Comparison of ENCODE assay signal across 19 cellular contexts in genomic region chr14:95485222-95485819, GRCh38. TPM values are rescaled to one million over a fixed set of nuclear protein-coding genes. Genes with fewer than 3 reads are reported as not detected.
DNase-seq lines count a peak whose midpoint lies in the region; ATAC-seq and TF ChIP-seq lines count a peak whose summit lies in the region.
"Had no signal": no experiment of that assay in that cellular context is flagged by ENCODE, and none has a peak within 500 bp of the region (broad histone marks: within the 10 kb centered on the region; RNA-seq: fewer than 3 reads in every experiment).

No MANE protein-coding gene starts in this region.

- H3K4me3 ChIP-seq in fibroblast of mammary gland (ENCODE audit: control insufficient read depth, low read depth, low read length) = no peak overlapping the region
- H3K4me3 ChIP-seq: A549, body of pancreas, lung, upper lobe of left lung had no signal

- H3K4me1 Mint-ChIP-seq in activated CD4-positive, alpha-beta memory T cell treated with anti-CD3 and anti-CD28 coated beads, Interleukin-2, amount 10 ng/mL, durations not matched to agents 7 days and 5 days = peaks cover 46% of the 10 kb centered on the region
- peaks cover 61% of the 10 kb centered on the region for H3K4me1 Mint-ChIP-seq in activated CD4-positive, alpha-beta memory T cell treated with anti-CD3 and anti-CD28 coated beads for 36 hours (ENCODE audit: low read depth)
- H3K4me1 Mint-ChIP-seq in HFFc6 (ENCODE audit: low read depth) (peaks cover 67% of the 10 kb centered on the region), immature natural killer cell (peaks cover 9 to 11% of the 10 kb centered on the region in 2 donors)
- H3K4me1 Mint-ChIP-seq in stimulated activated effector memory CD8-positive, alpha-beta T cell treated with anti-CD3 and anti-CD28 coated beads, Interleukin-12 subunit alpha, Interleukin-12 subunit beta, amount 100 ng/mL, for 72 hours = peaks cover 74% of the 10 kb centered on the region

- no peaks in the 10 kb centered on the region for H3K9me3 Mint-ChIP-seq in activated CD4-positive, alpha-beta memory T cell treated with anti-CD3 and anti-CD28 coated beads, Interleukin-2, amount 10 ng/mL, durations not matched to agents 7 days and 5 days
- H3K9me3 Mint-ChIP-seq in activated CD4-positive, alpha-beta memory T cell treated with anti-CD3 and anti-CD28 coated beads for 36 hours = no peaks in the 10 kb centered on the region
- H3K9me3 Mint-ChIP-seq in HFFc6 = no peaks in the 10 kb centered on the region
- no peaks in the 10 kb centered on the region for H3K9me3 Mint-ChIP-seq in stimulated activated effector memory CD8-positive, alpha-beta T cell treated with anti-CD3 and anti-CD28 coated beads, Interleukin-12 subunit alpha, Interleukin-12 subunit beta, amount 100 ng/mL, for 72 hours
- H3K9me3 Mint-ChIP-seq in immature natural killer cell = no peaks in the 10 kb centered on the region

- H3K27me3 Mint-ChIP-seq in activated CD4-positive, alpha-beta memory T cell treated with anti-CD3 and anti-CD28 coated beads, Interleukin-2, amount 10 ng/mL, durations not matched to agents 7 days and 5 days = no peaks in the 10 kb centered on the region
- H3K27me3 Mint-ChIP-seq in activated CD4-positive, alpha-beta memory T cell treated with anti-CD3 and anti-CD28 coated beads for 36 hours = no peaks in the 10 kb centered on the region
- H3K27me3 Mint-ChIP-seq in HFFc6 (ENCODE audit: insufficient read depth) (no peaks in the 10 kb centered on the region; the same call in 1 of the 2 replicates), immature natural killer cell (ENCODE audit: low read depth in 3 of 3) (peaks cover 0 to 2% (median 0%) of the 10 kb centered on the region in 3 donors)

- POLR2A ChIA-PET in activated CD4-positive, alpha-beta memory T cell treated with anti-CD3 and anti-CD28 coated beads, Interleukin-2, amount 10 ng/mL, durations not matched to agents 7 days and 5 days (lab: Charles Lee) = no interaction called here
- POLR2A ChIA-PET in activated CD4-positive, alpha-beta memory T cell treated with anti-CD3 and anti-CD28 coated beads for 36 hours (lab: Charles Lee) = interaction anchor here (0.6 kb wide), 1 partner anchor 189 kb away, joined by 3 read pairs; no protein-coding TSS in a partner anchor

- CTCF ChIA-PET in activated CD4-positive, alpha-beta memory T cell treated with anti-CD3 and anti-CD28 coated beads, Interleukin-2, amount 10 ng/mL, durations not matched to agents 7 days and 5 days (lab: Charles Lee) = interaction anchor here (1.0 kb wide), 1 partner anchor 42 kb away, joined by 3 read pairs; no protein-coding TSS in a partner anchor
- CTCF ChIA-PET in activated CD4-positive, alpha-beta memory T cell treated with anti-CD3 and anti-CD28 coated beads for 36 hours (lab: Charles Lee) = interaction anchor here (1.3 kb wide), 1 partner anchor 42 kb away, joined by 5 read pairs; no protein-coding TSS in a partner anchor

- peaks cover 20% of the 10 kb centered on the region for H3K36me3 Mint-ChIP-seq in activated CD4-positive, alpha-beta memory T cell treated with anti-CD3 and anti-CD28 coated beads, Interleukin-2, amount 10 ng/mL, durations not matched to agents 7 days and 5 days (ENCODE audit: low read depth)
- H3K36me3 Mint-ChIP-seq in activated CD4-positive, alpha-beta memory T cell treated with anti-CD3 and anti-CD28 coated beads for 36 hours = no peaks in the 10 kb centered on the region
- H3K36me3 Mint-ChIP-seq in HFFc6 (ENCODE audit: low read depth) = peaks cover 1% of the 10 kb centered on the region; the same call in 1 of the 2 replicates
- peaks cover 40% of the 10 kb centered on the region for H3K36me3 Mint-ChIP-seq in stimulated activated effector memory CD8-positive, alpha-beta T cell treated with anti-CD3 and anti-CD28 coated beads, Interleukin-12 subunit alpha, Interleukin-12 subunit beta, amount 100 ng/mL, for 72 hours
- H3K36me3 Mint-ChIP-seq in immature natural killer cell = peaks cover 0 to 2% (median 0%) of the 10 kb centered on the region in 3 donors

- DNase-seq in activated CD4-positive, alpha-beta memory T cell treated with anti-CD3 and anti-CD28 coated beads, Interleukin-2, amount 10 ng/mL, durations not matched to agents 7 days and 5 days = no peak
- DNase-seq in activated CD4-positive, alpha-beta memory T cell treated with anti-CD3 and anti-CD28 coated beads for 36 hours = no peak
- DNase-seq in HFFc6 (peak; percentile 15), fibroblast of mammary gland (ENCODE audit: low read depth) (peak; percentile 27), immature natural killer cell (no peak)
- no peak for DNase-seq in stimulated activated effector memory CD8-positive, alpha-beta T cell treated with anti-CD3 and anti-CD28 coated beads, Interleukin-12 subunit alpha, Interleukin-12 subunit beta, amount 100 ng/mL, for 72 hours (ENCODE audit: low spot score in 2 of 2)
- DNase-seq: activated naive CD4-positive, alpha-beta T cell; body of pancreas; COR-L47; dermis blood vessel endothelial cell; NCI-H2029; Right ventricle myocardium superior; upper lobe of left lung; WERI-Rb-1 had no signal

- peak overlapping the region; percentile 0 for H3K27ac Mint-ChIP-seq in activated CD4-positive, alpha-beta memory T cell treated with anti-CD3 and anti-CD28 coated beads, Interleukin-2, amount 10 ng/mL, durations not matched to agents 7 days and 5 days
- H3K27ac Mint-ChIP-seq in activated CD4-positive, alpha-beta memory T cell treated with anti-CD3 and anti-CD28 coated beads for 36 hours = no peak overlapping the region
- H3K27ac Mint-ChIP-seq in HFFc6 (peak overlapping the region; percentile 63), immature natural killer cell (peak overlapping the region in 2 of 6 donors; percentile 9 to 54)
- H3K27ac Mint-ChIP-seq in stimulated activated effector memory CD8-positive, alpha-beta T cell treated with anti-CD3 and anti-CD28 coated beads, Interleukin-12 subunit alpha, Interleukin-12 subunit beta, amount 100 ng/mL, for 72 hours = peak overlapping the region; percentile 91

- H3K4me3 Mint-ChIP-seq in activated CD4-positive, alpha-beta memory T cell treated with anti-CD3 and anti-CD28 coated beads, Interleukin-2, amount 10 ng/mL, durations not matched to agents 7 days and 5 days = no peak overlapping the region
- H3K4me3 Mint-ChIP-seq in activated CD4-positive, alpha-beta memory T cell treated with anti-CD3 and anti-CD28 coated beads for 36 hours = no peak overlapping the region
- H3K4me3 Mint-ChIP-seq in HFFc6 (no peak overlapping the region), immature natural killer cell (no peak overlapping the region)
- no peak overlapping the region for H3K4me3 Mint-ChIP-seq in stimulated activated effector memory CD8-positive, alpha-beta T cell treated with anti-CD3 and anti-CD28 coated beads, Interleukin-12 subunit alpha, Interleukin-12 subunit beta, amount 100 ng/mL, for 72 hours

- intact Hi-C loops in activated CD4-positive, alpha-beta memory T cell treated with anti-CD3 and anti-CD28 coated beads for 36 hours (cut with micrococcal nuclease) = no loop called here

- ATAC-seq in stimulated activated effector memory CD8-positive, alpha-beta T cell treated with anti-CD3 and anti-CD28 coated beads, Interleukin-12 subunit alpha, Interleukin-12 subunit beta, amount 100 ng/mL, for 72 hours = no peak
- ATAC-seq in GM21447 (IDR thresholded peaks at IDR 0.05; ENCODE audit: unreplicated experiment) (no peak), HG03354 (IDR thresholded peaks at IDR 0.05; ENCODE audit: poor library complexity, severe bottlenecking, unreplicated experiment) (no peak)
- ATAC-seq: A549, body of pancreas had no signal

- TF ChIP-seq CTCF in HFFc6 (IDR thresholded peaks at IDR 0.05) = no peak
- no peak for TF ChIP-seq CTCF in fibroblast of mammary gland (conservative IDR thresholded peaks at IDR 0.05; ENCODE audit: control insufficient read depth, insufficient read depth, low read depth, low read length)

RNA-seq across cellular contexts. Expression of gene SYNE3, which starts 31.1 kb away (rescaled TPM):
- total RNA-seq in activated CD4-positive, alpha-beta memory T cell treated with anti-CD3 and anti-CD28 coated beads, Interleukin-2, amount 10 ng/mL, durations not matched to agents 7 days and 5 days = 10 to 100 TPM; 86.2 to 89.5 TPM
- total RNA-seq in activated CD4-positive, alpha-beta memory T cell treated with anti-CD3 and anti-CD28 coated beads for 36 hours = 10 to 100 TPM; 35.3 to 37.3 TPM
- 10 to 100 TPM; 14.8 to 20.4 (median 16.3) TPM for total RNA-seq in HFFc6 (2021; fragmentation: NEBNext Ultra II Directional; extraction: Animal tissue kit (Norgen Biotek cat#: 25700))
- polyA plus RNA-seq in immature natural killer cell = 1 to 10 TPM in 2 of 3 donors, not detected in 1; 1.0 to 1.4 TPM
- total RNA-seq: epithelial cell of proximal tubule had no signal

RNA-seq across cellular contexts. Expression of gene GLRX5, which starts 49.5 kb away (rescaled TPM):
- total RNA-seq in activated CD4-positive, alpha-beta memory T cell treated with anti-CD3 and anti-CD28 coated beads, Interleukin-2, amount 10 ng/mL, durations not matched to agents 7 days and 5 days = 10 to 100 TPM; 30.4 to 34.5 TPM
- 10 to 100 TPM; 31.8 to 32.2 TPM for total RNA-seq in activated CD4-positive, alpha-beta memory T cell treated with anti-CD3 and anti-CD28 coated beads for 36 hours
- total RNA-seq in HFFc6 (2021; fragmentation: NEBNext Ultra II Directional; extraction: Animal tissue kit (Norgen Biotek cat#: 25700)) = 10 to 100 TPM; 38.7 to 47.2 (median 43.8) TPM
- 10 to 100 TPM; 54.5 to 87.1 (median 81.7) TPM for polyA plus RNA-seq in immature natural killer cell

Comparison
In these comparisons a context has a peak if more than half of its experiments do, and no peak if none do; other contexts are left out.
1. DNase-seq: peak in HFFc6 (single experiment) and fibroblast of mammary gland (single experiment); none in activated CD4-positive, alpha-beta memory T cell treated with anti-CD3 and anti-CD28 coated beads, Interleukin-2, amount 10 ng/mL, durations not matched to agents 7 days and 5 days (single experiment), activated CD4-positive, alpha-beta memory T cell treated with anti-CD3 and anti-CD28 coated beads for 36 hours (single experiment), stimulated activated effector memory CD8-positive, alpha-beta T cell treated with anti-CD3 and anti-CD28 coated beads, Interleukin-12 subunit alpha, Interleukin-12 subunit beta, amount 100 ng/mL, for 72 hours (0 of 2) and immature natural killer cell (0 of 3).